Comparison of ENCODE assay signal across 19 cellular contexts in genomic region chr16:66130296-66130910, GRCh38.
A peak's percentile ranks its signal among the peaks of the same experiment; 100 is the strongest.
DNase-seq lines count a peak whose midpoint lies in the region; ATAC-seq and TF ChIP-seq lines count a peak whose summit lies in the region.
"Had no signal": no experiment of that assay in that cellular context is flagged by ENCODE, and none has a peak within 500 bp of the region (broad histone marks: within the 10 kb centered on the region; RNA-seq: fewer than 3 reads in every experiment).

No MANE protein-coding gene starts in this region.

- CTCF ChIA-PET in BJ (lab: Yijun Ruan, JAX), result interaction anchor here (0.8 to 1.3 kb wide), 4 partner anchors 10 to 543 kb away, joined by 3 to 5 read pairs (median 4); no protein-coding TSS in a partner anchor

- no peaks in the 10 kb centered on the region for H3K9me3 ChIP-seq in psoas muscle
- H3K9me3 ChIP-seq: adrenal gland; BLaER1 treated with 17β-estradiol and CSF1 and Interleukin-3, amounts not matched to agents 10 nM and 100 nM; lower lobe of right lung had no signal

- no peak overlapping the region for H3K4me3 Mint-ChIP-seq in osteocyte (ENCODE audit: unreplicated experiment)
- H3K4me3 Mint-ChIP-seq: effector memory CD8-positive, alpha-beta T cell had no signal

- no peak overlapping the region for H3K27ac ChIP-seq in psoas muscle
- H3K27ac ChIP-seq: BLaER1 treated with 17β-estradiol and CSF1 and Interleukin-3, amounts not matched to agents 10 nM and 100 nM; hepatocyte; lower lobe of right lung had no signal

- H3K4me3 ChIP-seq in BJ (ENCODE audit: low read depth, low read length) (no peak overlapping the region), psoas muscle (no peak overlapping the region)
- H3K4me3 ChIP-seq: adrenal gland; BLaER1 treated with 17β-estradiol and CSF1 and Interleukin-3, amounts not matched to agents 10 nM and 100 nM; hepatocyte; lower lobe of right lung had no signal

- intact Hi-C loops in psoas muscle (cut with DNase I), result no loop called here

- peaks cover 5% of the 10 kb centered on the region for H3K4me1 ChIP-seq in psoas muscle

- POLR2A ChIA-PET in BJ (lab: Charles Lee), result interaction anchor here (0.6 to 0.7 kb wide), 2 partner anchors 23 to 1065 kb away, joined by 3 to 4 read pairs; no protein-coding TSS in a partner anchor

- H3K9me3 Mint-ChIP-seq in osteocyte (ENCODE audit: unreplicated experiment), result no peaks in the 10 kb centered on the region
- H3K9me3 Mint-ChIP-seq: effector memory CD8-positive, alpha-beta T cell had no signal

- H3K27ac Mint-ChIP-seq in osteocyte (ENCODE audit: unreplicated experiment), result peak overlapping the region; percentile 72
- H3K27ac Mint-ChIP-seq: effector memory CD8-positive, alpha-beta T cell had no signal

- peaks cover 53% of the 10 kb centered on the region for H3K4me1 Mint-ChIP-seq in osteocyte (ENCODE audit: unreplicated experiment)

- ATAC-seq in psoas muscle, result no peak
- no peak for ATAC-seq in HG02981 (IDR thresholded peaks at IDR 0.05; ENCODE audit: unreplicated experiment)
- ATAC-seq: effector memory CD8-positive, alpha-beta T cell; lower lobe of right lung had no signal

- TF ChIP-seq CTCF in BJ (IDR thresholded peaks at IDR 0.05; ENCODE audit: insufficient read depth, low read depth, low read length) (no peak), osteocyte (IDR thresholded peaks at IDR 0.05) (no peak), psoas muscle (IDR thresholded peaks at IDR 0.05) (no peak)

- H3K27me3 Mint-ChIP-seq in osteocyte (ENCODE audit: unreplicated experiment), result no peaks in the 10 kb centered on the region

- WGBS in psoas muscle, 3 donors, result 83 to 92% (median 89%) methylated on average over 5 of the region's 5 CpGs

- H3K27me3 ChIP-seq in BJ (ENCODE audit: control insufficient read depth, insufficient read depth, low read length) (no peaks in the 10 kb centered on the region), psoas muscle (ENCODE audit: insufficient read depth in 3 of 3, low read length in 2 of 3) (peaks cover 0 to 10% (median 0%) of the 10 kb centered on the region in 3 donors)

- H3K36me3 Mint-ChIP-seq in osteocyte (ENCODE audit: unreplicated experiment), result no peaks in the 10 kb centered on the region

- DNase-seq in BJ (ENCODE audit: low read depth) (peak; percentile 82), M059J (ENCODE audit: low read depth) (peak; percentile 87), dedifferentiated amniotic fluid mesenchymal stem cell (ENCODE audit: extremely low spot score) (peak; percentile 85), osteocyte (ENCODE audit: extremely low spot score, unreplicated experiment) (no peak), psoas muscle (no peak), KG1 (lab: John Stamatoyannopoulos, UW) (no peak)
- DNase-seq in activated CD8-positive, alpha-beta memory T cell treated with anti-CD3 and anti-CD28 coated beads for 24 hours, result no peak
- DNase-seq: activated CD8-positive, alpha-beta memory T cell treated with anti-CD3 and anti-CD28 coated beads, Interleukin-2, amount 50 U/mL, for 48 hours; adrenal gland; effector memory CD8-positive, alpha-beta T cell; lower lobe of right lung; NCI-H1048; NCI-H526 treated with DMSO at 0.1 percent for 48 hours; occipital lobe; stimulated activated CD4-positive, alpha-beta T cell treated with anti-CD3 and anti-CD28 coated beads, Interleukin-15, amount 100 ng/mL, for 24 hours; stimulated activated CD8-positive, alpha-beta memory T cell treated with anti-CD3 and anti-CD28 coated beads, Interleukin-4, amount 100 ng/mL, for 48 hours had no signal

- no peaks in the 10 kb centered on the region for H3K36me3 ChIP-seq in BJ (ENCODE audit: control insufficient read depth, insufficient read depth, low read length)
- H3K36me3 ChIP-seq in psoas muscle (ENCODE audit: insufficient read depth in 1 of 2, low read depth in 1 of 2), result no peaks in the 10 kb centered on the region
- H3K36me3 ChIP-seq: adrenal gland; BLaER1 treated with 17β-estradiol and CSF1 and Interleukin-3, amounts not matched to agents 10 nM and 100 nM; lower lobe of right lung had no signal

Comparison
In these comparisons a context has a peak if more than half of its experiments do, and no peak if none do; other contexts are left out.
1. DNase-seq: peak in BJ (single experiment), M059J (single experiment) and dedifferentiated amniotic fluid mesenchymal stem cell (single experiment); none in osteocyte (single experiment), psoas muscle (0 of 2), KG1 (single experiment) and activated CD8-positive, alpha-beta memory T cell treated with anti-CD3 and anti-CD28 coated beads for 24 hours (single experiment).